8 cellular contexts compared by ENCODE assay signal in genomic region chr2:160491922-160492371, GRCh38. TPM values are rescaled to one million over a fixed set of nuclear protein-coding genes. Genes with fewer than 3 reads are reported as not detected.
A peak's percentile ranks its signal among the peaks of the same experiment; 100 is the strongest.
DNase-seq lines count a peak whose midpoint lies in the region; ATAC-seq lines count a peak whose summit lies in the region.

No MANE protein-coding gene starts in this region.

- 13% methylated on average over 8 to 10 of the region's 10 CpGs for WGBS in ectodermal cell, 2 experiments

- CTCF ChIA-PET in CD4-positive, alpha-beta memory T cell (lab: Charles Lee; ENCODE audit: partially characterized antibody) = interaction anchor here (1.6 kb wide), 1 partner anchor 63 kb away, joined by 5 read pairs; no protein-coding TSS in a partner anchor

- no peaks in the 10 kb centered on the region for H3K9me3 Mint-ChIP-seq in CD4-positive, alpha-beta memory T cell

- peak overlapping the region; percentile 81 for H3K27ac ChIP-seq in CD4-positive, alpha-beta memory T cell (ENCODE audit: low read depth, low read length)
- H3K27ac ChIP-seq in ectodermal cell (ENCODE audit: insufficient read depth, low read depth, low read length, poor library complexity, severe bottlenecking) = peak overlapping the region; percentile 68

- peak overlapping the region; percentile 89 to 98 (median 95) for H3K4me3 Mint-ChIP-seq in CD4-positive, alpha-beta memory T cell

- H3K4me3 ChIP-seq in CD4-positive, alpha-beta memory T cell (ENCODE audit: low read length in 2 of 2) = peak overlapping the region; percentile 49 to 64
- peak overlapping the region; percentile 71 for H3K4me3 ChIP-seq in ectodermal cell (ENCODE audit: insufficient read depth, low read depth, low read length)

- H3K4me1 ChIP-seq in CD4-positive, alpha-beta memory T cell (ENCODE audit: insufficient read depth, low read length) = peaks cover 58% of the 10 kb centered on the region
- H3K4me1 ChIP-seq in ectodermal cell (ENCODE audit: control insufficient read depth, insufficient read depth, low read length) = peaks cover 4% of the 10 kb centered on the region

- no peaks in the 10 kb centered on the region for H3K9me3 ChIP-seq in CD4-positive, alpha-beta memory T cell (ENCODE audit: control insufficient read depth in 1 of 2, low read length in 2 of 2)
- no peaks in the 10 kb centered on the region for H3K9me3 ChIP-seq in ectodermal cell (ENCODE audit: control insufficient read depth, low read length)

- no peaks in the 10 kb centered on the region for H3K27me3 Mint-ChIP-seq in CD4-positive, alpha-beta memory T cell

- peaks cover 0 to 7% of the 10 kb centered on the region in 2 donors for H3K36me3 Mint-ChIP-seq in CD4-positive, alpha-beta memory T cell

- no peaks in the 10 kb centered on the region for H3K27me3 ChIP-seq in CD4-positive, alpha-beta memory T cell (ENCODE audit: insufficient read depth, low read length)
- H3K27me3 ChIP-seq in ectodermal cell (ENCODE audit: control insufficient read depth, insufficient read depth, low read length, poor library complexity, severe bottlenecking) = peaks cover 6% of the 10 kb centered on the region

- peaks cover 30 to 57% (median 44%) of the 10 kb centered on the region in 4 donors for H3K4me1 Mint-ChIP-seq in CD4-positive, alpha-beta memory T cell

- POLR2A ChIA-PET in CD4-positive, alpha-beta memory T cell (lab: Charles Lee; ENCODE audit: partially characterized antibody) = interaction anchor here (0.9 to 1.9 kb wide), 4 partner anchors 14 to 88 kb away, joined by 3 to 9 read pairs (median 4); no protein-coding TSS in a partner anchor

- DNase-seq in CD4-positive, alpha-beta memory T cell = no peak
- DNase-seq in NCI-H748 treated with DMSO at 0.1 percent for 48 hours (lab: John Stamatoyannopoulos, UW) (peak; percentile 34), myocyte (ENCODE audit: low read depth) (peak; percentile 53), RKO (ENCODE audit: low spot score) (no peak), posterior vena cava (ENCODE audit: low spot score) (no peak), NCI-H2081 (lab: John Stamatoyannopoulos, UW) (no peak)

- H3K36me3 ChIP-seq in CD4-positive, alpha-beta memory T cell (ENCODE audit: insufficient read depth, low read length) = no peaks in the 10 kb centered on the region
- no peaks in the 10 kb centered on the region for H3K36me3 ChIP-seq in ectodermal cell (ENCODE audit: control insufficient read depth, insufficient read depth, low read length)

- peak overlapping the region; percentile 85 to 97 (median 89) for H3K27ac Mint-ChIP-seq in CD4-positive, alpha-beta memory T cell

- no peak for ATAC-seq in GM19455 (IDR thresholded peaks at IDR 0.05; ENCODE audit: unreplicated experiment)

- intact Hi-C loops in CD4-positive, alpha-beta memory T cell (cut with micrococcal nuclease) = loop anchor here (1.0 to 10.0 kb wide), 3 partner anchors 10 to 673 kb away; partner anchors contain the start of gene TANK
- intact Hi-C loops in posterior vena cava (cut with DNase I) = no loop called here

RNA-seq across cellular contexts. Expression of gene RBMS1, which starts 1.7 kb away (rescaled TPM):
- 100 to 1,000 TPM; 101 to 103 TPM for total RNA-seq in CD4-positive, alpha-beta memory T cell
- 100 to 1,000 TPM; 121 to 131 TPM for polyA plus RNA-seq in CD4-positive, alpha-beta memory T cell
- polyA plus RNA-seq in ectodermal cell (2013, experiment 1 of 4) = 94.2 TPM
- polyA plus RNA-seq in ectodermal cell (2013, experiment 2 of 4) = 93.8 TPM
- 76.4 TPM for polyA plus RNA-seq in ectodermal cell (2013, experiment 3 of 4)
- polyA plus RNA-seq in ectodermal cell (2013, experiment 4 of 4) = 86.5 TPM
- total RNA-seq in myocyte (48.5 and 67.5 TPM in 2 replicates), posterior vena cava (100 to 1,000 TPM; 109 to 125 TPM)
- polyA plus RNA-seq in myocyte (2012) = 49.3 TPM

Comparison
In these comparisons a context has a peak if more than half of its experiments do, and no peak if none do; other contexts are left out.
1. DNase-seq: peak in NCI-H748 treated with DMSO at 0.1 percent for 48 hours (single experiment) and myocyte (single experiment); none in CD4-positive, alpha-beta memory T cell (0 of 5), RKO (single experiment), posterior vena cava (single experiment) and NCI-H2081 (0 of 2).